In genomic region chr6:32971581-32972352, GRCh38 we compare ENCODE assay signal across 1 cellular context.
TF ChIP-seq lines count a peak whose summit lies in the region.

No MANE protein-coding gene starts in this region.

TF ChIP-seq in K562, 482 proteins besides CTCF, POLR2A, EP300 and RAD21 (continued from another document and continues in another):
- peak; percentile 77 for TF ChIP-seq CLOCK (CRISPR knock-in tag; IDR thresholded peaks at IDR 0.05; ENCODE audit: borderline replicate concordance)
- 0 out of 2 replicates have a peak, but pooled peaks have one; percentile 12 for TF ChIP-seq NCOA1 (IDR thresholded peaks at IDR 0.05; ENCODE audit: low read depth)
- TF ChIP-seq ARID1B (IDR thresholded peaks at IDR 0.05), result peak; percentile 14; the same call in 1 of the 2 replicates
- TF ChIP-seq ATF3 (IDR thresholded peaks at IDR 0.05), result peak; percentile 100
- peak; percentile 80 for TF ChIP-seq ATF3 (CRISPR knock-in tag; conservative IDR thresholded peaks at IDR 0.05)
- peak; percentile 89; the same call in 1 of the 2 replicates for TF ChIP-seq FOXP4 (CRISPR knock-in tag; IDR thresholded peaks at IDR 0.05; ENCODE audit: borderline replicate concordance)
- no peak for TF ChIP-seq LARP7 (IDR thresholded peaks at IDR 0.05)
- TF ChIP-seq HDAC2 (IDR thresholded peaks at IDR 0.05), result peak; percentile 76
- TF ChIP-seq POLR2G (IDR thresholded peaks at IDR 0.05; ENCODE audit: low read depth, low read length), result peak; percentile 97
- no peak for TF ChIP-seq NCOA4 (IDR thresholded peaks at IDR 0.05; ENCODE audit: partially characterized antibody)
- TF ChIP-seq MTF1 (CRISPR knock-in tag; IDR thresholded peaks at IDR 0.05; ENCODE audit: borderline replicate concordance), result no peak
- peak; percentile 98 for TF ChIP-seq SMAD1 (IDR thresholded peaks at IDR 0.05; ENCODE audit: low read depth, low read length, partially characterized antibody)
- TF ChIP-seq NR2C1 (IDR thresholded peaks at IDR 0.05), result no peak
- TF ChIP-seq NR2C1 (tag; IDR thresholded peaks at IDR 0.05), result peak; percentile 60
- TF ChIP-seq HOMEZ (CRISPR knock-in tag; IDR thresholded peaks at IDR 0.05), result peak; percentile 85
- TF ChIP-seq PCBP1 (IDR thresholded peaks at IDR 0.05; ENCODE audit: low read depth, low read length, poor library complexity, severe bottlenecking), result peak; percentile 96
- TF ChIP-seq PTTG1 (tag; IDR thresholded peaks at IDR 0.05; ENCODE audit: low read depth), result 0 out of 2 replicates have a peak, but pooled peaks have one; percentile 34
- peak; percentile 77 for TF ChIP-seq NEUROD1 (IDR thresholded peaks at IDR 0.05; ENCODE audit: borderline replicate concordance, low read depth, low read length, partially characterized antibody)
- peak; percentile 95 for TF ChIP-seq RBFOX2 (IDR thresholded peaks at IDR 0.05; ENCODE audit: low read depth, low read length)
- TF ChIP-seq ZNF280A (IDR thresholded peaks at IDR 0.05; ENCODE audit: low read depth, partially characterized antibody), result no peak
- TF ChIP-seq SMARCB1 (IDR thresholded peaks at IDR 0.05; ENCODE audit: insufficient read length, low read depth), result no peak
- TF ChIP-seq HMG20B (CRISPR knock-in tag; IDR thresholded peaks at IDR 0.05), result no peak; the same call in 1 of the 2 replicates
- no peak for TF ChIP-seq NCOA2 (IDR thresholded peaks at IDR 0.05; ENCODE audit: partially characterized antibody in 2 of 2)
- TF ChIP-seq U2AF1 (optimal IDR thresholded peaks at IDR 0.05; ENCODE audit: low read depth, low read length), result peak; percentile 55
- TF ChIP-seq ZBTB12 (CRISPR knock-in tag; IDR thresholded peaks at IDR 0.05), result peak; percentile 89
- no peak for TF ChIP-seq TCF7 (IDR thresholded peaks at IDR 0.05; ENCODE audit: borderline replicate concordance)
- TF ChIP-seq ZNF740 (CRISPR knock-in tag; IDR thresholded peaks at IDR 0.05), result 0 out of 2 replicates have a peak, but pooled peaks have one; percentile 49
- no peak for TF ChIP-seq ZNF740 (tag; IDR thresholded peaks at IDR 0.05)
- TF ChIP-seq ZNF239 (CRISPR knock-in tag; IDR thresholded peaks at IDR 0.05), result no peak
- TF ChIP-seq CHCHD3 (CRISPR knock-in tag; IDR thresholded peaks at IDR 0.05), result peak; percentile 92
- TF ChIP-seq POLR2AphosphoS2 (IDR thresholded peaks at IDR 0.05; ENCODE audit: low read length), result peak; percentile 98
- TF ChIP-seq ATF6 (CRISPR knock-in tag; IDR thresholded peaks at IDR 0.05), result peak; percentile 86; the same call in 1 of the 2 replicates
- TF ChIP-seq ARID3B (CRISPR knock-in tag; IDR thresholded peaks at IDR 0.05; ENCODE audit: borderline replicate concordance), result peak; percentile 54; the same call in 1 of the 2 replicates
- TF ChIP-seq CBX5 (IDR thresholded peaks at IDR 0.05; ENCODE audit: borderline replicate concordance, low read depth), result no peak
- 0 out of 2 replicates have a peak, but pooled peaks have one; percentile 67 for TF ChIP-seq HNRNPL (IDR thresholded peaks at IDR 0.05; ENCODE audit: low read depth, low read length)
- TF ChIP-seq CREB1 (IDR thresholded peaks at IDR 0.05), result peak; percentile 85
- peak; percentile 94 for TF ChIP-seq CREB1 (CRISPR knock-in tag; IDR thresholded peaks at IDR 0.05)
- peak; percentile 97; the same call in 1 of the 2 replicates for TF ChIP-seq AFF4 (CRISPR knock-in tag; IDR thresholded peaks at IDR 0.05)
- no peak; the same call in 1 of the 2 replicates for TF ChIP-seq TOE1 (IDR thresholded peaks at IDR 0.05; ENCODE audit: borderline replicate concordance)
- 0 out of 2 replicates have a peak, but pooled peaks have one; percentile 67 for TF ChIP-seq TOE1 (CRISPR knock-in tag; IDR thresholded peaks at IDR 0.05; ENCODE audit: borderline replicate concordance, low read depth)
- TF ChIP-seq CBX2 (IDR thresholded peaks at IDR 0.05; ENCODE audit: insufficient read depth, low read length, poor library complexity, severe bottlenecking), result no peak
- peak; percentile 60 for TF ChIP-seq IRF1 (CRISPR knock-in tag; IDR thresholded peaks at IDR 0.05; ENCODE audit: borderline replicate concordance)
